In the genomic region with DNA sequence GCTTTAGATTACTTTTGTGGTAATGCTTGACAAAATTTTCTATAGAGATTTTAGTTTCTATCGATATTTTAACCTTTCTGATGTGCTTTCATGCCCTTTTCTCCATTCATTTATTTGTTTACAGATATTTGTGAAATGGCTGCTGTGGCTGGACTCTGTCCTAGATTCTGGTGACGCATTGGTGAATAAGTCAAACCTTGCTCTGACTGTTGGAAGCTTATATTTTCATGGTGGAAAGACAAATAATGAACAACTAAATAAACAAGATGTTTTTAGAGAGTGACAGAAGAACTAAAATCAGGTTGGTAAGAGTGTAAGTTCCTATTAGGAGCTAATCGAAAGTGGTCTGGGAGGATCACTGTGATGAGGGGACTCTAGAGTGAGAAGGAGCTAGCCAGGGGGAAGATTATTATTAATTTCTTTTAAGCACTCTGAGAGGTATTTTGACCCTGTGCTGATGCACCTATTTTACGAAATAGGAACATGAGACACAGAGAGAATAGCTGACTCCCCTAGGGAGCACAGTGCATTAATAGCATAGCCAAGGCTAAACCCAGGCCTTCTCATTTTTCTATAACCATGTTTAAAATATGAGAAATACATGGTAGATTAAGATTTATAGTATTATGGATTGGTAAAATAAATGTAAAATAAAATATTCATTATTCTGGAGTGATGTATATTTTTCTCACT, we compare ENCODE assay signal across 23 cellular contexts.
DNase-seq lines count a peak whose midpoint lies in the region; ATAC-seq and TF ChIP-seq lines count a peak whose summit lies in the region.
"Had no signal": no experiment of that assay in that cellular context is flagged by ENCODE, and none has a peak within 500 bp of the region (broad histone marks: within the 10 kb centered on the region; RNA-seq: fewer than 3 reads in every experiment).

No MANE protein-coding gene starts in this region.

- TF ChIP-seq CTCF in Panc1 (IDR thresholded peaks at IDR 0.05) = no peak

- CTCF ChIA-PET in Panc1 (lab: Charles Lee) = no interaction called here

- no peaks in the 10 kb centered on the region for H3K79me2 ChIP-seq in ACC112 (ENCODE audit: control insufficient read depth, insufficient read depth, low read length, unreplicated experiment)

- H3K36me3 ChIP-seq in ACC112 (ENCODE audit: insufficient read depth, low read length) (no peaks in the 10 kb centered on the region), Panc1 (ENCODE audit: control insufficient read depth, insufficient read depth, low read length) (no peaks in the 10 kb centered on the region)

- DNase-seq in LHCN-M2 (ENCODE audit: low read depth) (peak; percentile 19), Panc1 (ENCODE audit: low read depth, low spot score) (peak; percentile 90), fibroblast of gingiva (ENCODE audit: low read depth) (peak; percentile 21), NCI-H2171 (lab: John Stamatoyannopoulos, UW) (no peak), right cardiac atrium (no peak), DMS153 (lab: John Stamatoyannopoulos, UW) (no peak)
- no peak for DNase-seq in stimulated activated CD4-positive, alpha-beta T cell treated with anti-CD3 and anti-CD28 coated beads, Interleukin-2, amount 100 ng/mL, for 48 hours
- DNase-seq: C1 segment of cervical spinal cord; CD4-positive, alpha-beta memory T cell; COR-L47; DND-41; KBM-7; NCI-H1092; NCI-H1417 treated with DMSO at 0.1 percent for 48 hours; NCI-H1694 treated with DMSO at 0.1 percent for 48 hours; NCI-H2081; NCI-H345; NCI-H524 treated with DMSO at 0.1 percent for 48 hours; NCI-H774; Right ventricle myocardium superior; RPMI8226; T-cell had no signal

- in situ Hi-C loops in Panc1 (cut with HindIII; ENCODE audit: low pct_unique_long_range_greater_than_20kb, low sequenced_read_pairs) = no loop called here

- H3K9me3 ChIP-seq in Panc1 (ENCODE audit: control insufficient read depth, insufficient read depth, low read depth, low read length) = peaks cover 6% of the 10 kb centered on the region; the same call in 1 of the 2 replicates
- no peaks in the 10 kb centered on the region for H3K9me3 ChIP-seq in right cardiac atrium (ENCODE audit: control insufficient read depth, low read length)

- POLR2A ChIA-PET in Panc1 (lab: Charles Lee) = no interaction called here

- peak; percentile 94 for ATAC-seq in Panc1
- no peak for ATAC-seq in right cardiac atrium
- ATAC-seq: T-cell had no signal

- BruUV-seq in Panc1 (replicated peaks; lab: Mats Ljungman, UMichigan) = no TSS peak

- H3K4me3 ChIP-seq in ACC112 (ENCODE audit: low read depth, low read length) (peak overlapping the region; percentile 24; the same call in 1 of the 2 replicates), Panc1 (ENCODE audit: low read depth in 2 of 2, low read length in 2 of 2) (peak overlapping the region in 1 of 2 experiments; percentile 15; a peak in 2 of 4 replicates), right cardiac atrium (ENCODE audit: low read length) (no peak overlapping the region)

- H3K4me1 ChIP-seq in ACC112 (ENCODE audit: control insufficient read depth, insufficient read depth, low read length, unreplicated experiment) = peaks cover 7% of the 10 kb centered on the region
- H3K4me1 ChIP-seq in Panc1 (ENCODE audit: control insufficient read depth, insufficient read depth, low read length) = peaks cover 19% of the 10 kb centered on the region
- H3K4me1 ChIP-seq in right cardiac atrium (ENCODE audit: control insufficient read depth, insufficient read depth, low read length) = no peaks in the 10 kb centered on the region

- H3K27me3 ChIP-seq in ACC112 (ENCODE audit: insufficient read depth, low read length) = no peaks in the 10 kb centered on the region
- H3K27me3 ChIP-seq in Panc1 (ENCODE audit: control insufficient read depth, insufficient read depth, low read length) = no peaks in the 10 kb centered on the region
- H3K27me3 ChIP-seq in right cardiac atrium (ENCODE audit: control insufficient read depth, insufficient read depth) = no peaks in the 10 kb centered on the region

- H3K27ac ChIP-seq in ACC112 (ENCODE audit: low read depth, low read length) (peak overlapping the region; percentile 60), Panc1 (ENCODE audit: low read length) (peak overlapping the region; percentile 83), right cardiac atrium (ENCODE audit: low read length) (no peak overlapping the region)

- intact Hi-C loops in Panc1 (cut with micrococcal nuclease; ENCODE audit: unreplicated experiment) = no loop called here
- intact Hi-C loops in right cardiac atrium (cut with DNase I) = no loop called here

- peak overlapping the region; percentile 50 for H2AFZ ChIP-seq in ACC112 (ENCODE audit: low read length, unreplicated experiment)

- 74% methylated on average over 4 of the region's 4 CpGs for WGBS in right cardiac atrium

Comparison
In these comparisons a context has a peak if more than half of its experiments do, and no peak if none do; other contexts are left out.
1. DNase-seq: peak in LHCN-M2 (single experiment), Panc1 (single experiment) and fibroblast of gingiva (single experiment); none in NCI-H2171 (single experiment), stimulated activated CD4-positive, alpha-beta T cell treated with anti-CD3 and anti-CD28 coated beads, Interleukin-2, amount 100 ng/mL, for 48 hours (0 of 2), right cardiac atrium (0 of 3) and DMS153 (single experiment).